19 cellular contexts compared by ENCODE assay signal in the genomic region with DNA sequence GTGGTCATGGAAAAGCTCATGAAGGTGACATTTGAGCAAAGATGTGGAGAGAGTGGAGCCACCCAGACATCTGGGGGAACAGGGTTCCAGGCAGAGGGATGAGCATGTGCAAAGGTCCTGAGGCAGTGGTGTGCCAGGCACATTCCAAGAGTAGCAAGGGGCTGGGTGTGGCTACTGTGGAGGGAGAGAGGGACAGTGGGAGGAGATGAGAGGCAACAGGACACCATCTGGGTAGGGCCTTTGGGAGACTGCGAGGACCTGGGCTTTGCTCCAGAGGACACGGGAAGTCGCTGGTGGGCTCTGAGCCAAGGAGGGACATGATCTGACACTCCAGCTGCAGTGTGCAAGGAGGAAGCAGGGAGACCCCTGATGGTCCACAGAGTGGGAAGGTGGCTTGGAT. TPM values are rescaled to one million over a fixed set of nuclear protein-coding genes. Genes with fewer than 3 reads are reported as not detected.
DNase-seq lines count a peak whose midpoint lies in the region; ATAC-seq, FAIRE-seq and TF ChIP-seq lines count a peak whose summit lies in the region.
"Had no signal": no experiment of that assay in that cellular context is flagged by ENCODE, and none has a peak within 500 bp of the region (broad histone marks: within the 10 kb centered on the region; RNA-seq: fewer than 3 reads in every experiment).

No MANE protein-coding gene starts in this region.

- H3K9me3 ChIP-seq in BLaER1 (peaks cover 25% of the 10 kb centered on the region), RWPE2 (ENCODE audit: severe bottlenecking) (no peaks in the 10 kb centered on the region)

- H3K4me1 ChIP-seq in BLaER1, result peaks cover 83% of the 10 kb centered on the region
- peaks cover 13% of the 10 kb centered on the region for H3K4me1 ChIP-seq in RWPE2 (ENCODE audit: insufficient read depth, poor library complexity, severe bottlenecking)

- no peaks in the 10 kb centered on the region for H4K20me1 ChIP-seq in BLaER1

- DNase-seq in RWPE2 (ENCODE audit: low spot score) (peak; percentile 36), Right ventricle myocardium superior (peak; percentile 83), sciatic nerve (ENCODE audit: low spot score) (peak; percentile 75), brain microvascular endothelial cell (no peak), urothelium cell line (ENCODE audit: low spot score) (no peak)
- no peak for DNase-seq in activated naive CD4-positive, alpha-beta T cell treated with Interleukin-2 at 50 U/mL for 16 hours
- DNase-seq: activated CD4-positive, alpha-beta T cell treated with anti-CD3 and anti-CD28 coated beads for 36 hours; activated CD8-positive, alpha-beta memory T cell treated with anti-CD3 and anti-CD28 coated beads, Interleukin-2, amount 50 U/mL, for 48 hours; activated naive CD4-positive, alpha-beta T cell treated with anti-CD3 and anti-CD28 coated beads for 36 hours; Caco-2; central memory CD4-positive, alpha-beta T cell; GDM1; NCI-H1694 treated with DMSO at 0.1 percent for 48 hours; NCI-H510A treated with DMSO at 0.1 percent for 48 hours had no signal

- TF ChIP-seq CTCF in RWPE2 (IDR thresholded peaks at IDR 0.05; ENCODE audit: poor library complexity, severe bottlenecking) (no peak), brain microvascular endothelial cell (IDR thresholded peaks at IDR 0.05; ENCODE audit: low read depth, low read length, missing control alignments) (no peak)

- no peak for FAIRE-seq in urothelium cell line (lab: Jason Lieb, UNC)
- FAIRE-seq: H54 had no signal

- peak overlapping the region; percentile 91 for H3K4me2 ChIP-seq in BLaER1

- H3K36me3 ChIP-seq in BLaER1 (peaks cover 11% of the 10 kb centered on the region), RWPE2 (ENCODE audit: low read depth) (no peaks in the 10 kb centered on the region), brain microvascular endothelial cell (replicated peaks) (no peaks in the 10 kb centered on the region)

- H3K4me3 ChIP-seq in BLaER1 (no peak overlapping the region), RWPE2 (ENCODE audit: severe bottlenecking) (no peak overlapping the region), brain microvascular endothelial cell (ENCODE audit: low read depth, low read length) (no peak overlapping the region)
- H3K4me3 ChIP-seq: lung had no signal

- intact Hi-C loops in Right ventricle myocardium superior (cut with DNase I) (no loop called here), sciatic nerve (cut with DNase I) (no loop called here)

- in situ Hi-C loops in brain microvascular endothelial cell (cut with HindIII; ENCODE audit: low pct_ligation_motif_present, low sequenced_read_pairs), result no loop called here

- H3K27ac ChIP-seq in BLaER1 (peak overlapping the region; percentile 87), RWPE2 (ENCODE audit: poor library complexity, severe bottlenecking) (no peak overlapping the region), brain microvascular endothelial cell (no peak overlapping the region)

- H3K9ac ChIP-seq in BLaER1, result no peak overlapping the region; the same call in 1 of the 2 replicates

- H3K27me3 ChIP-seq in BLaER1 (no peaks in the 10 kb centered on the region), RWPE2 (ENCODE audit: insufficient read depth, poor library complexity, severe bottlenecking) (no peaks in the 10 kb centered on the region), brain microvascular endothelial cell (replicated peaks) (no peaks in the 10 kb centered on the region)

- ATAC-seq in RWPE2 (ENCODE audit: low read depth) (no peak), Right ventricle myocardium superior (ENCODE audit: poor library complexity) (peak; percentile 25), sciatic nerve (peak; percentile 66), GM18909 (IDR thresholded peaks at IDR 0.05; ENCODE audit: poor library complexity, unreplicated experiment) (no peak)
- ATAC-seq: activated CD4-positive, alpha-beta T cell treated with anti-CD3 and anti-CD28 coated beads for 36 hours; naive thymus-derived CD8-positive, alpha-beta T cell had no signal

RNA-seq across cellular contexts. Expression of a gene that starts 56.8 kb away (rescaled TPM):
- total RNA-seq in Right ventricle myocardium superior (37.5 TPM), sciatic nerve (13.7 TPM)

Comparison
In these comparisons a context has a peak if more than half of its experiments do, and no peak if none do; other contexts are left out.
1. ATAC-seq: peak in Right ventricle myocardium superior (single experiment) and sciatic nerve (single experiment); none in RWPE2 (single experiment) and GM18909 (single experiment).
2. DNase-seq: peak in RWPE2 (single experiment), Right ventricle myocardium superior (single experiment) and sciatic nerve (single experiment); none in brain microvascular endothelial cell (single experiment), urothelium cell line (single experiment) and activated naive CD4-positive, alpha-beta T cell treated with Interleukin-2 at 50 U/mL for 16 hours (single experiment).